Comparison of ENCODE assay signal across 20 cellular contexts in genomic region chr10:77207182-77208165, GRCh38.
DNase-seq lines count a peak whose midpoint lies in the region; ATAC-seq and TF ChIP-seq lines count a peak whose summit lies in the region.
"Had no signal": no experiment of that assay in that cellular context is flagged by ENCODE, and none has a peak within 500 bp of the region (broad histone marks: within the 10 kb centered on the region; RNA-seq: fewer than 3 reads in every experiment).

No MANE protein-coding gene starts in this region.

- no peak overlapping the region for H3K14ac ChIP-seq in neuronal stem cell (ENCODE audit: low read length)

- H2AK5ac ChIP-seq in neuronal stem cell (ENCODE audit: low read depth, low read length) = no peak overlapping the region

- TF ChIP-seq EP300 in gastroesophageal sphincter (IDR thresholded peaks at IDR 0.05) = no peak

- H3K23ac ChIP-seq in neuronal stem cell (ENCODE audit: low read depth, low read length, poor library complexity) = no peak overlapping the region

- intact Hi-C loops in activated CD4-positive, alpha-beta T cell treated with anti-CD3 and anti-CD28 coated beads for 36 hours (cut with DNase I, micrococcal nuclease) = no loop called here

- no peak overlapping the region for H2BK5ac ChIP-seq in neuronal stem cell (ENCODE audit: low read length)

- no peak overlapping the region for H3K4ac ChIP-seq in neuronal stem cell (ENCODE audit: low read length)

- no peak for TF ChIP-seq POLR2A in gastroesophageal sphincter (IDR thresholded peaks at IDR 0.05)

- CTCF ChIA-PET in activated CD4-positive, alpha-beta T cell treated with anti-CD3 and anti-CD28 coated beads for 36 hours (lab: Charles Lee) = no interaction called here

- H3K27ac ChIP-seq in gastroesophageal sphincter (peak overlapping the region; percentile 3 to 74 (median 72)), neuronal stem cell (replicated peaks; ENCODE audit: low read length) (no peak overlapping the region)
- H3K27ac ChIP-seq: 22Rv1, C4-2B, HL-60, RWPE1 had no signal

- H3K9me3 ChIP-seq in gastroesophageal sphincter = no peaks in the 10 kb centered on the region
- no peaks in the 10 kb centered on the region for H3K9me3 ChIP-seq in neuronal stem cell (replicated peaks in 1 of 2; ENCODE audit: control insufficient read depth in 2 of 2, insufficient read depth in 1 of 2, low read depth in 1 of 2, low read length in 2 of 2)

- 47 to 56% methylated on average over 8 of the region's 9 CpGs for WGBS in gastroesophageal sphincter (ENCODE audit: low coverage in 1 of 2), 2 donors
- no CpG with 5 or more reads among the region's 9 CpGs for whole genome bisulfite sequencing in neuronal stem cell (ENCODE audit: extremely low coverage in 2 of 2, insufficient read length in 2 of 2, insufficient replicate concordance in 1 of 2), 2 donors

- H2AFZ ChIP-seq in neuronal stem cell (ENCODE audit: low read length) = no peak overlapping the region

- H2BK120ac ChIP-seq in neuronal stem cell (ENCODE audit: low read depth, low read length) = no peak overlapping the region

- peak overlapping the region; percentile 2 for H3K27ac Mint-ChIP-seq in type B pancreatic cell
- H3K27ac Mint-ChIP-seq in activated CD4-positive, alpha-beta T cell treated with anti-CD3 and anti-CD28 coated beads for 36 hours = no peak overlapping the region

- H3K4me2 ChIP-seq in neuronal stem cell (ENCODE audit: insufficient read depth, low read length, poor library complexity, severe bottlenecking) = no peak overlapping the region

- H3K4me1 ChIP-seq in gastroesophageal sphincter (peaks cover 0 to 23% (median 6%) of the 10 kb centered on the region in 3 donors), neuronal stem cell (ENCODE audit: control insufficient read depth in 2 of 2, insufficient read depth in 1 of 2, low read depth in 1 of 2, low read length in 2 of 2) (peaks cover 0 to 3% of the 10 kb centered on the region in 2 donors)

- no peak overlapping the region for H2BK15ac ChIP-seq in neuronal stem cell (ENCODE audit: low read length)

- no peaks in the 10 kb centered on the region for H3K36me3 Mint-ChIP-seq in type B pancreatic cell
- no peaks in the 10 kb centered on the region for H3K36me3 Mint-ChIP-seq in activated CD4-positive, alpha-beta T cell treated with anti-CD3 and anti-CD28 coated beads for 36 hours (ENCODE audit: low read depth)

- POLR2A ChIA-PET in activated CD4-positive, alpha-beta T cell treated with anti-CD3 and anti-CD28 coated beads for 36 hours (lab: Charles Lee) = no interaction called here

- H2BK12ac ChIP-seq in neuronal stem cell (ENCODE audit: low read length) = no peak overlapping the region

- ATAC-seq in gastroesophageal sphincter = no peak
- no peak for ATAC-seq in activated CD4-positive, alpha-beta T cell treated with anti-CD3 and anti-CD28 coated beads for 36 hours
- no peak for ATAC-seq in HG03460 (IDR thresholded peaks at IDR 0.05; ENCODE audit: unreplicated experiment)
- ATAC-seq: PC-3 had no signal

- H3K27me3 Mint-ChIP-seq in type B pancreatic cell = peaks cover under 1% of the 10 kb centered on the region
- H3K27me3 Mint-ChIP-seq in activated CD4-positive, alpha-beta T cell treated with anti-CD3 and anti-CD28 coated beads for 36 hours = peaks cover 13% of the 10 kb centered on the region

- TF ChIP-seq CTCF in gastroesophageal sphincter (IDR thresholded peaks at IDR 0.05) (no peak), type B pancreatic cell (conservative IDR thresholded peaks at IDR 0.05) (no peak)

- H3K9ac ChIP-seq in neuronal stem cell (ENCODE audit: low read depth, low read length, poor library complexity) = no peak overlapping the region

- H3K4me3 Mint-ChIP-seq in type B pancreatic cell = no peak overlapping the region
- no peak overlapping the region for H3K4me3 Mint-ChIP-seq in activated CD4-positive, alpha-beta T cell treated with anti-CD3 and anti-CD28 coated beads for 36 hours

- H3K9me3 Mint-ChIP-seq in type B pancreatic cell = peaks cover 13% of the 10 kb centered on the region
- no peaks in the 10 kb centered on the region for H3K9me3 Mint-ChIP-seq in activated CD4-positive, alpha-beta T cell treated with anti-CD3 and anti-CD28 coated beads for 36 hours (ENCODE audit: low read depth)

- H3K27me3 ChIP-seq in gastroesophageal sphincter (no peaks in the 10 kb centered on the region), neuronal stem cell (ENCODE audit: control insufficient read depth in 3 of 3, insufficient read depth in 3 of 3, low read depth in 1 of 3, low read length in 3 of 3) (no peaks in the 10 kb centered on the region)

- H4K91ac ChIP-seq in neuronal stem cell (ENCODE audit: low read depth, low read length, poor library complexity) = peak overlapping the region; percentile 46

- DNase-seq in NCI-H2171 treated with DMSO at 0.1 percent for 48 hours (lab: John Stamatoyannopoulos, UW) = peak; percentile 26
- DNase-seq in NCI-H2171 (lab: John Stamatoyannopoulos, UW) = no peak
- DNase-seq in neuronal stem cell (ENCODE audit: low spot score) = no peak
- no peak for DNase-seq in type B pancreatic cell (ENCODE audit: extremely low spot score, unreplicated experiment)
- no peak for DNase-seq in activated CD4-positive, alpha-beta T cell treated with anti-CD3 and anti-CD28 coated beads for 36 hours
- DNase-seq in effector CD8-positive, alpha-beta T cell (lab: John Stamatoyannopoulos, UW) = no peak
- DNase-seq: AML-193, DMS79 treated with DMSO at 0.1 percent for 48 hours, H7, IMR-90, NCI-H1417 treated with DMSO at 0.1 percent for 48 hours, NCI-H1930, NCI-H526, PC-3 had no signal

- H4K8ac ChIP-seq in neuronal stem cell (ENCODE audit: low read depth, low read length) = no peak overlapping the region

- H3K36me3 ChIP-seq in gastroesophageal sphincter (no peaks in the 10 kb centered on the region), neuronal stem cell (replicated peaks in 1 of 2; ENCODE audit: control insufficient read depth in 2 of 2, insufficient read depth in 2 of 2, low read length in 2 of 2) (no peaks in the 10 kb centered on the region)

- no peak overlapping the region for H3K18ac ChIP-seq in neuronal stem cell (ENCODE audit: low read length)

- H3K79me1 ChIP-seq in neuronal stem cell (ENCODE audit: low read depth, low read length) = no peaks in the 10 kb centered on the region

- H3K4me3 ChIP-seq in gastroesophageal sphincter (no peak overlapping the region), neuronal stem cell (ENCODE audit: low read length in 2 of 2) (no peak overlapping the region)

- H3K4me1 Mint-ChIP-seq in type B pancreatic cell (ENCODE audit: unreplicated experiment) = peaks cover 3% of the 10 kb centered on the region
- H3K4me1 Mint-ChIP-seq in activated CD4-positive, alpha-beta T cell treated with anti-CD3 and anti-CD28 coated beads for 36 hours = no peaks in the 10 kb centered on the region
